In genomic region chr5:171422902-171423663, GRCh38 we compare ENCODE assay signal across 19 cellular contexts. TPM values are rescaled to one million over a fixed set of nuclear protein-coding genes. Genes with fewer than 3 reads are reported as not detected.
DNase-seq lines count a peak whose midpoint lies in the region; TF ChIP-seq lines count a peak whose summit lies in the region.
"Had no signal": no experiment of that assay in that cellular context is flagged by ENCODE, and none has a peak within 500 bp of the region (broad histone marks: within the 10 kb centered on the region; RNA-seq: fewer than 3 reads in every experiment).

No MANE protein-coding gene starts in this region.

- H3K9ac ChIP-seq in BLaER1 treated with 17β-estradiol and CSF1 and Interleukin-3, amounts not matched to agents 10 nM and 100 nM, result no peak overlapping the region
- H3K9ac ChIP-seq in H9 (ENCODE audit: extremely low read depth, insufficient read length, low read length) (no peak overlapping the region), neuronal stem cell (ENCODE audit: low read depth, low read length, poor library complexity) (no peak overlapping the region)

- no peak overlapping the region for H3K4me3 ChIP-seq in BLaER1 treated with 17β-estradiol and CSF1 and Interleukin-3, amounts not matched to agents 10 nM and 100 nM
- H3K4me3 ChIP-seq in neuronal stem cell (ENCODE audit: low read length in 2 of 2), result peak overlapping the region in 1 of 2 donors; percentile 13
- H3K4me3 ChIP-seq: SJSA1, uterus had no signal

- H4K8ac ChIP-seq in H9 (replicated peaks; ENCODE audit: insufficient read length, low read depth, low read length), result no peak overlapping the region
- no peak overlapping the region for H4K8ac ChIP-seq in neuronal stem cell (ENCODE audit: low read depth, low read length)

- no peak overlapping the region for H4K5ac ChIP-seq in H9 (ENCODE audit: insufficient read length, low read depth, low read length)

- no peak overlapping the region for H2AK5ac ChIP-seq in H9 (ENCODE audit: insufficient read length, low read length)
- H2AK5ac ChIP-seq in neuronal stem cell (ENCODE audit: low read depth, low read length), result no peak overlapping the region

- H3K4me1 Mint-ChIP-seq in H9, result peaks cover 22 to 40% of the 10 kb centered on the region in 2 experiments

- H2AFZ ChIP-seq in H9 (ENCODE audit: low read length) (no peak overlapping the region), neuronal stem cell (ENCODE audit: low read length) (peak overlapping the region; percentile 85)

- peak overlapping the region in 7 of 11 experiments; percentile 4 to 46 (median 38); a peak in 7 of 22 replicates for H3K4me2 ChIP-seq in BLaER1 treated with 17β-estradiol and CSF1 and Interleukin-3, amounts not matched to agents 10 nM and 100 nM
- H3K4me2 ChIP-seq in H9 (ENCODE audit: insufficient read depth, insufficient read length, low read length), result no peak overlapping the region
- no peak overlapping the region for H3K4me2 ChIP-seq in neuronal stem cell (ENCODE audit: insufficient read depth, low read length, poor library complexity, severe bottlenecking)

- intact Hi-C loops in cardiac septum (cut with DNase I), result loop anchor here (5.0 kb wide), 2 partner anchors 59 to 174 kb away; no protein-coding TSS in a partner anchor

- H3K4ac ChIP-seq in H9 (ENCODE audit: low read depth, low read length) (no peak overlapping the region), neuronal stem cell (ENCODE audit: low read length) (no peak overlapping the region)

- H3K23ac ChIP-seq in H9 (ENCODE audit: insufficient read length, low read depth, low read length) (no peak overlapping the region), neuronal stem cell (ENCODE audit: low read depth, low read length, poor library complexity) (no peak overlapping the region)

- TF ChIP-seq CTCF in H9 (conservative IDR thresholded peaks at IDR 0.05), result no peak

- peaks cover 20 to 37% (median 32%) of the 10 kb centered on the region in 10 experiments for H3K4me1 ChIP-seq in BLaER1 treated with 17β-estradiol and CSF1 and Interleukin-3, amounts not matched to agents 10 nM and 100 nM
- no peaks in the 10 kb centered on the region; the same call in 1 of the 2 replicates for H3K4me1 ChIP-seq in H9 (ENCODE audit: insufficient read depth, low read length)
- peaks cover 19 to 27% of the 10 kb centered on the region in 2 donors for H3K4me1 ChIP-seq in neuronal stem cell (ENCODE audit: control insufficient read depth in 2 of 2, insufficient read depth in 1 of 2, low read depth in 1 of 2, low read length in 2 of 2)

- H4K20me1 ChIP-seq in BLaER1 treated with 17β-estradiol and CSF1 and Interleukin-3, amounts not matched to agents 10 nM and 100 nM, result peaks cover 10 to 62% (median 48%) of the 10 kb centered on the region in 11 experiments; a peak in 21 of 22 replicates
- peaks cover 2% of the 10 kb centered on the region for H4K20me1 ChIP-seq in H9 (ENCODE audit: control insufficient read depth, insufficient read depth, insufficient read length)

- H2BK5ac ChIP-seq in H9 (ENCODE audit: insufficient read length, low read length), result no peak overlapping the region
- H2BK5ac ChIP-seq in neuronal stem cell (ENCODE audit: low read length), result no peak overlapping the region

- H3T11ph ChIP-seq in H9 (ENCODE audit: low read length), result no peak overlapping the region

- DNase-seq in H9, result peak; percentile 52
- peak; percentile 73 for DNase-seq in cardiac septum (ENCODE audit: low spot score)
- no peak for DNase-seq in neuronal stem cell (ENCODE audit: low spot score)
- DNase-seq in 8988T, result no peak
- no peak for DNase-seq in activated CD4-positive, alpha-beta T cell treated with anti-CD3 and anti-CD28 coated beads for 4 hours
- no peak for DNase-seq in NCI-H2081 treated with DMSO at 0.1 percent for 48 hours (lab: John Stamatoyannopoulos, UW)
- DNase-seq: aorta; cerebellar nuclear complex; DMS 273 treated with DMSO at 0.1 percent for 48 hours; effector memory CD8-positive, alpha-beta T cell; hippocampal formation; NCI-H1105; NCI-H526; occipital lobe; stimulated activated CD4-positive, alpha-beta T cell treated with anti-CD3 and anti-CD28 coated beads, Interleukin-1b, Interleukin-23, amount 100 ng/mL, for 48 hours; uterus had no signal

- H2BK120ac ChIP-seq in H9 (ENCODE audit: low read depth, low read length, poor library complexity, severe bottlenecking), result no peak overlapping the region
- H2BK120ac ChIP-seq in neuronal stem cell (ENCODE audit: low read depth, low read length), result no peak overlapping the region

- H3K23me2 ChIP-seq in H9 (ENCODE audit: insufficient read length, low read depth, low read length, poor library complexity, severe bottlenecking), result peaks cover 16% of the 10 kb centered on the region

- no peaks in the 10 kb centered on the region for H3K36me3 Mint-ChIP-seq in H9 (ENCODE audit: insufficient read depth in 1 of 3, low read depth in 3 of 3)

- H3K18ac ChIP-seq in H9 (ENCODE audit: insufficient read length, low read depth, low read length), result no peak overlapping the region
- H3K18ac ChIP-seq in neuronal stem cell (ENCODE audit: low read length), result peak overlapping the region; percentile 11

- H2BK20ac ChIP-seq in H9 (ENCODE audit: low read depth, low read length, poor library complexity, severe bottlenecking), result no peak overlapping the region

- no peaks in the 10 kb centered on the region for H3K36me3 ChIP-seq in BLaER1 treated with 17β-estradiol and CSF1 and Interleukin-3, amounts not matched to agents 10 nM and 100 nM
- H3K36me3 ChIP-seq in neuronal stem cell (replicated peaks in 1 of 2; ENCODE audit: control insufficient read depth in 2 of 2, insufficient read depth in 2 of 2, low read length in 2 of 2), result no peaks in the 10 kb centered on the region
- H3K36me3 ChIP-seq: SJSA1, uterus had no signal

- H3K27ac ChIP-seq in BLaER1 treated with 17β-estradiol and CSF1 and Interleukin-3, amounts not matched to agents 10 nM and 100 nM, result no peak overlapping the region
- H3K27ac ChIP-seq in H9 (ENCODE audit: insufficient read length, low read depth, low read length), result no peak overlapping the region
- H3K27ac ChIP-seq in neuronal stem cell (replicated peaks; ENCODE audit: low read length), result no peak overlapping the region
- H3K27ac ChIP-seq: SJSA1, uterus had no signal

- no peaks in the 10 kb centered on the region for H3K9me3 ChIP-seq in BLaER1 treated with 17β-estradiol and CSF1 and Interleukin-3, amounts not matched to agents 10 nM and 100 nM (replicated peaks in 1 of 11)
- no peaks in the 10 kb centered on the region for H3K9me3 ChIP-seq in H9 (ENCODE audit: control insufficient read depth, low read depth, low read length)
- peaks cover 0 to 3% of the 10 kb centered on the region in 2 donors for H3K9me3 ChIP-seq in neuronal stem cell (replicated peaks in 1 of 2; ENCODE audit: control insufficient read depth in 2 of 2, insufficient read depth in 1 of 2, low read depth in 1 of 2, low read length in 2 of 2)
- H3K9me3 ChIP-seq: uterus had no signal

- no peaks in the 10 kb centered on the region for H3K79me2 ChIP-seq in H9 (ENCODE audit: insufficient read depth, low read length)

- no peaks in the 10 kb centered on the region; a peak in 1 of 5 replicates for H3K9me3 Mint-ChIP-seq in H9
- H3K9me3 Mint-ChIP-seq: effector memory CD8-positive, alpha-beta T cell had no signal

- H3K27me3 Mint-ChIP-seq in H9 (ENCODE audit: low read depth), result peaks cover 50% of the 10 kb centered on the region

- H3K14ac ChIP-seq in H9 (ENCODE audit: insufficient read depth, low read length) (no peak overlapping the region), neuronal stem cell (ENCODE audit: low read length) (no peak overlapping the region)

- H2BK12ac ChIP-seq in H9 (ENCODE audit: insufficient read length, low read depth, low read length), result no peak overlapping the region
- H2BK12ac ChIP-seq in neuronal stem cell (ENCODE audit: low read length), result no peak overlapping the region

- H2BK15ac ChIP-seq in H9 (ENCODE audit: low read depth, low read length), result no peak overlapping the region
- H2BK15ac ChIP-seq in neuronal stem cell (ENCODE audit: low read length), result no peak overlapping the region

- H3K27me3 ChIP-seq in BLaER1 treated with 17β-estradiol and CSF1 and Interleukin-3, amounts not matched to agents 10 nM and 100 nM, result peaks cover 39 to 48% (median 47%) of the 10 kb centered on the region in 11 experiments
- H3K27me3 ChIP-seq in H9 (ENCODE audit: insufficient read depth, low read length) (peaks cover 13% of the 10 kb centered on the region; the same call in 1 of the 2 replicates), neuronal stem cell (ENCODE audit: control insufficient read depth in 3 of 3, insufficient read depth in 3 of 3, low read depth in 1 of 3, low read length in 3 of 3) (peaks cover 15 to 37% (median 19%) of the 10 kb centered on the region in 3 experiments)

- no peaks in the 10 kb centered on the region for H3K79me1 ChIP-seq in H9 (ENCODE audit: insufficient read depth, low read depth, low read length, poor library complexity, severe bottlenecking)
- no peaks in the 10 kb centered on the region for H3K79me1 ChIP-seq in neuronal stem cell (ENCODE audit: low read depth, low read length)

- H3K4me3 Mint-ChIP-seq in H9, result no peak overlapping the region; a peak in 1 of 5 replicates
- H3K4me3 Mint-ChIP-seq: B cell; effector memory CD8-positive, alpha-beta T cell had no signal

- H3K56ac ChIP-seq in H9 (ENCODE audit: insufficient read length, low read depth, low read length), result no peak overlapping the region

- H3K27ac Mint-ChIP-seq in H9, result no peak overlapping the region
- H3K27ac Mint-ChIP-seq: B cell had no signal

- WGBS in H9 (ENCODE audit: extremely low coverage, insufficient read length, low lambda C conversion rate), result no CpG with 5 or more reads among the region's 26 CpGs
- no CpG with 5 or more reads among the region's 26 CpGs for WGBS in neuronal stem cell (ENCODE audit: extremely low coverage in 2 of 2, insufficient read length in 2 of 2, insufficient replicate concordance in 1 of 2), 2 donors

- no peak overlapping the region for H4K91ac ChIP-seq in H9 (ENCODE audit: insufficient read length, low read depth, low read length)
- no peak overlapping the region for H4K91ac ChIP-seq in neuronal stem cell (ENCODE audit: low read depth, low read length, poor library complexity)

RNA-seq across cellular contexts. Expression of gene FGF18, which starts 3.6 kb away (rescaled TPM):
- total RNA-seq in H9 (2021) (0.94 and 1.3 TPM in 2 replicates), cardiac septum (22.4 TPM)
- polyA plus RNA-seq in neuronal stem cell (2013, experiment 1 of 2), result 0.22 TPM
- 0.19 TPM for polyA plus RNA-seq in neuronal stem cell (2013, experiment 2 of 2)

RNA-seq across cellular contexts. Expression of gene NPM1, which starts 35.4 kb away (rescaled TPM):
- total RNA-seq in H9 (2021), result 3,020 and 3,122 TPM in 2 replicates
- total RNA-seq in cardiac septum, result 412 TPM
- 2,664 TPM for polyA plus RNA-seq in neuronal stem cell (2013, experiment 1 of 2)
- 2,628 TPM for polyA plus RNA-seq in neuronal stem cell (2013, experiment 2 of 2)

Comparison
In these comparisons a context has a peak if more than half of its experiments do, and no peak if none do; other contexts are left out.
1. H3K4me2 ChIP-seq: peak in BLaER1 treated with 17β-estradiol and CSF1 and Interleukin-3, amounts not matched to agents 10 nM and 100 nM (7 of 11); none in H9 (single experiment) and neuronal stem cell (single experiment).
2. DNase-seq: peak in H9 (single experiment) and cardiac septum (single experiment); none in neuronal stem cell (single experiment), 8988T (single experiment), activated CD4-positive, alpha-beta T cell treated with anti-CD3 and anti-CD28 coated beads for 4 hours (0 of 2) and NCI-H2081 treated with DMSO at 0.1 percent for 48 hours (single experiment).
3. RNA of gene FGF18, which starts 3.6 kb away (total RNA-seq): 22.4 TPM in cardiac septum (single experiment); 0.94 to 1.3 TPM in H9; every median in the first group is over 10 times any median in the second.